Comparison of ENCODE assay signal across 34 cellular contexts in the genomic region with DNA sequence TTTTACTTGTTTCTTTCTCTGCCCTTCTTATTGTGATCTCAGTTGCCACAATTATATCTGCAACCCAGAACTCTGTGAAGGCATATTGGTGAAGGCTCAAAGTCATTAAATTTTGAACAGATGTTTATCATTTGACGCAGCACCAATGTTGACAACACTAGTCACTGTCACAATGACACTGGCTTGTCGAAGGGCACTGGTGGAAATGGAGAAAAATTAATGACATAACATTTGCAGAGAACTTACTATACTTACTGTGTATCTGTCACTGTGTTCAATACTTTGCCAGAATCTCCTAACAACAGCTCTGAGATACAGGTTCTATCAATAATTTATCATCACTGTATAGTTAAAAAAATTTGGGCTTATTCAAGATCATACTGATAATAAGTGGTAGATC.
A peak's percentile ranks its signal among the peaks of the same experiment; 100 is the strongest.
DNase-seq lines count a peak whose midpoint lies in the region; ATAC-seq, FAIRE-seq and TF ChIP-seq lines count a peak whose summit lies in the region.
"Had no signal": no experiment of that assay in that cellular context is flagged by ENCODE, and none has a peak within 500 bp of the region (broad histone marks: within the 10 kb centered on the region; RNA-seq: fewer than 3 reads in every experiment).

No MANE protein-coding gene starts in this region.

- H3K4me1 ChIP-seq in K562 (replicated peaks in 1 of 2; ENCODE audit: control insufficient read depth in 2 of 2, insufficient read depth in 2 of 2, low read length in 2 of 2) = peaks cover 0 to 7% of the 10 kb centered on the region in 2 experiments; a peak in 2 of 5 replicates
- H3K4me1 ChIP-seq in H1 (replicated peaks in 1 of 4; ENCODE audit: control insufficient read depth in 3 of 4, insufficient read depth in 4 of 4, low read length in 3 of 4) = no peaks in the 10 kb centered on the region
- no peaks in the 10 kb centered on the region for H3K4me1 ChIP-seq in osteoblast (ENCODE audit: insufficient read depth, low read length)
- H3K4me1 ChIP-seq: A549; BE2C; BLaER1; BLaER1 treated with 17β-estradiol and CSF1 and Interleukin-3, amounts not matched to agents 10 nM and 100 nM had no signal

- BruUV-seq in K562 (replicated peaks; lab: Mats Ljungman, UMichigan) = no TSS peak

- H3K27me3 ChIP-seq in K562 (ENCODE audit: control insufficient read depth in 2 of 2, insufficient read depth in 2 of 2, low read length in 2 of 2) = no peaks in the 10 kb centered on the region
- H3K27me3 ChIP-seq in H1 (replicated peaks in 1 of 4; ENCODE audit: control insufficient read depth in 3 of 4, extremely low read depth in 1 of 4, insufficient read depth in 3 of 4, low read length in 3 of 4) = no peaks in the 10 kb centered on the region
- no peaks in the 10 kb centered on the region for H3K27me3 ChIP-seq in osteoblast (ENCODE audit: insufficient read depth, low read length)
- H3K27me3 ChIP-seq: BE2C; BLaER1; BLaER1 treated with 17β-estradiol and CSF1 and Interleukin-3, amounts not matched to agents 10 nM and 100 nM had no signal

- ATAC-seq in K562 (peak; percentile 51), HG02571 (IDR thresholded peaks at IDR 0.05; ENCODE audit: unreplicated experiment) (no peak)
- ATAC-seq: A549; CD8-positive, alpha-beta T cell had no signal

- H3K9me3 ChIP-seq in K562 (replicated peaks; ENCODE audit: control insufficient read depth, insufficient read depth, low read depth, low read length) (no peaks in the 10 kb centered on the region), H1 (ENCODE audit: insufficient read depth in 2 of 2, low read depth in 1 of 2, low read length in 1 of 2) (peaks cover 0 to 3% of the 10 kb centered on the region in 2 experiments; a peak in 1 of 4 replicates), osteoblast (ENCODE audit: low read depth, low read length) (peaks cover 2% of the 10 kb centered on the region)
- H3K9me3 ChIP-seq: A549, BE2C, BLaER1, Caco-2 had no signal

- no peak overlapping the region for H4K5ac ChIP-seq in H1 (ENCODE audit: insufficient read length, low read depth, low read length)

- no peak overlapping the region for H3K56ac ChIP-seq in H1 (replicated peaks; ENCODE audit: insufficient read length, low read depth, low read length)

- POLR2A ChIA-PET in K562 (lab: Yijun Ruan, JAX) = no interaction called here
- POLR2A ChIA-PET in H1 (lab: Charles Lee; ENCODE audit: partially characterized antibody) = no interaction called here

- FAIRE-seq in K562 (lab: Jason Lieb, UNC) (no peak), H1 (lab: Jason Lieb, UNC) (no peak)
- FAIRE-seq: A549, D721Med had no signal

- no peaks in the 10 kb centered on the region; the same call in 1 of the 3 replicates for H3K36me3 ChIP-seq in K562 (ENCODE audit: control insufficient read depth, insufficient read depth, low read length)
- no peaks in the 10 kb centered on the region for H3K36me3 ChIP-seq in H1 (ENCODE audit: control insufficient read depth in 2 of 4, insufficient read depth in 4 of 4, low read length in 3 of 4)
- H3K36me3 ChIP-seq in osteoblast (ENCODE audit: insufficient read depth, low read length) = no peaks in the 10 kb centered on the region
- H3K36me3 ChIP-seq: BE2C; BLaER1; BLaER1 treated with 17β-estradiol and CSF1 and Interleukin-3, amounts not matched to agents 10 nM and 100 nM had no signal

- H3K27ac ChIP-seq in K562 (ENCODE audit: extremely low read depth, low read depth, low read length) (no peak overlapping the region; the same call in 2 of the 3 replicates), H1 (ENCODE audit: low read depth, low read length) (no peak overlapping the region), osteoblast (ENCODE audit: low read depth, low read length) (no peak overlapping the region)
- H3K27ac ChIP-seq: 22Rv1; A549; BLaER1; BLaER1 treated with 17β-estradiol and CSF1 and Interleukin-3, amounts not matched to agents 10 nM and 100 nM; C4-2B had no signal

- H3K79me1 ChIP-seq in H1 (ENCODE audit: low read depth, low read length) = no peaks in the 10 kb centered on the region

- DNase-seq in NCI-H2227 treated with DMSO at 0.1 percent for 48 hours (lab: John Stamatoyannopoulos, UW) (peak; percentile 41), NCI-H2227 (lab: John Stamatoyannopoulos, UW; ENCODE audit: unreplicated experiment) (no peak), K562 (ENCODE audit: extremely low read depth in 1 of 4, low spot score in 3 of 4) (peak in 1 of 4 experiments; percentile 23), H1 (ENCODE audit: low read depth in 1 of 2, low spot score in 2 of 2) (no peak), osteoblast (ENCODE audit: insufficient read length, low spot score, missing footprints) (peak; percentile 11), AG20443 (ENCODE audit: low spot score) (no peak), NCI-H1048 (lab: John Stamatoyannopoulos, UW) (no peak)
- DNase-seq: 8988T; ACHN; AML-193; BE2C; C1 segment of cervical spinal cord; Caco-2; Calu3; CD4-positive, alpha-beta memory T cell; CD4-positive, alpha-beta T cell; CD4-positive, CD25-positive, alpha-beta regulatory T cell; CD8-positive, alpha-beta memory T cell; CD8-positive, alpha-beta T cell; COR-L47; DMS 273 treated with DMSO at 0.1 percent for 48 hours; DMS153; DMS53; DMS79; DMS79 treated with DMSO at 0.1 percent for 48 hours; DND-41; EL had no signal

- H3K23me2 ChIP-seq in H1 (ENCODE audit: low read depth, low read length) = no peaks in the 10 kb centered on the region

- no peak overlapping the region for H2BK12ac ChIP-seq in H1 (ENCODE audit: low read depth, low read length)

- no peak overlapping the region for H2BK15ac ChIP-seq in H1 (ENCODE audit: low read length)

- no peak overlapping the region for H3K18ac ChIP-seq in H1 (ENCODE audit: extremely low read depth, low read length)

- WGBS in K562 (ENCODE audit: insufficient coverage, low coverage, missing lambda C conversion rate) = 0% methylated on average over 2 of the region's 2 CpGs
- 88% methylated on average over 2 of the region's 2 CpGs; no CpG with 5 or more reads in 1 of the 2 experiments for WGBS in H1 (ENCODE audit: extremely low coverage in 1 of 2, insufficient coverage in 1 of 2, insufficient read length in 1 of 2, insufficient replicate concordance in 2 of 2, low coverage in 1 of 2, low lambda C conversion rate in 2 of 2, missing lambda C conversion rate in 1 of 2), 2 experiments

- in situ Hi-C loops in K562 (cut with MboI) = no loop called here

- no peak for TF ChIP-seq RAD21 in K562 (CRISPR knock-in tag; conservative IDR thresholded peaks at IDR 0.05 in 1 of 2, IDR thresholded peaks at IDR 0.05 in 1 of 2)
- no peak for TF ChIP-seq RAD21 in H1 (IDR thresholded peaks at IDR 0.05 in 1 of 2, conservative IDR thresholded peaks at IDR 0.05 in 1 of 2; ENCODE audit: low read depth in 2 of 2, low read length in 2 of 2)

- TF ChIP-seq POLR2A in K562 (conservative IDR thresholded peaks at IDR 0.05) (no peak), H1 (IDR thresholded peaks at IDR 0.05; ENCODE audit: control extremely low read depth in 1 of 2, low read depth in 2 of 2, low read length in 2 of 2) (no peak)

- TF ChIP-seq EP300 in K562 (IDR thresholded peaks at IDR 0.05; ENCODE audit: low read length) = no peak
- no peak for TF ChIP-seq EP300 in H1 (IDR thresholded peaks at IDR 0.05; ENCODE audit: borderline replicate concordance in 1 of 2, low read depth in 2 of 2, low read length in 2 of 2)

- no peak overlapping the region for H3K23ac ChIP-seq in H1 (ENCODE audit: insufficient read length)

- peak overlapping the region in 1 of 2 experiments; percentile 80; a peak in 2 of 4 replicates for H3K9ac ChIP-seq in K562 (ENCODE audit: insufficient read depth in 1 of 2, low read depth in 2 of 2, low read length in 2 of 2)
- no peak overlapping the region for H3K9ac ChIP-seq in H1 (replicated peaks in 1 of 4; ENCODE audit: extremely low read depth in 1 of 4, low read depth in 3 of 4, low read length in 3 of 4)
- H3K9ac ChIP-seq: BLaER1; BLaER1 treated with 17β-estradiol and CSF1 and Interleukin-3, amounts not matched to agents 10 nM and 100 nM had no signal

- TF ChIP-seq CTCF in K562 (IDR thresholded peaks at IDR 0.05 in 2 of 3, conservative IDR thresholded peaks at IDR 0.05 in 1 of 3; ENCODE audit: insufficient read depth in 2 of 3, low read depth in 1 of 3, low read length in 3 of 3) (no peak), H1 (IDR thresholded peaks at IDR 0.05; ENCODE audit: control extremely low read depth in 1 of 3, insufficient read depth in 1 of 3, low read depth in 1 of 3, low read length in 3 of 3) (no peak), osteoblast (IDR thresholded peaks at IDR 0.05; ENCODE audit: extremely low read depth, low read depth, low read length) (no peak)

- intact Hi-C loops in K562 (cut with micrococcal nuclease) = no loop called here

- H3K4me3 ChIP-seq in K562 (peak overlapping the region; percentile 23; the same call in 1 of the 2 replicates), H1 (ENCODE audit: extremely low read depth in 1 of 4, insufficient read depth in 2 of 4, low read depth in 3 of 4, low read length in 4 of 4) (no peak overlapping the region), osteoblast (ENCODE audit: insufficient read depth, low read length) (no peak overlapping the region)
- H3K4me3 ChIP-seq: A549; BLaER1; BLaER1 treated with 17β-estradiol and CSF1 and Interleukin-3, amounts not matched to agents 10 nM and 100 nM had no signal

- H3K4ac ChIP-seq in H1 (replicated peaks; ENCODE audit: insufficient read length, low read depth, low read length) = no peak overlapping the region

- CTCF ChIA-PET in K562 (lab: Yijun Ruan, JAX; ENCODE audit: low intra/inter-chr PET ratio) = no interaction called here
- CTCF ChIA-PET in H1 (lab: Charles Lee; ENCODE audit: partially characterized antibody) = no interaction called here

- no peak overlapping the region for H2BK20ac ChIP-seq in H1 (ENCODE audit: low read length)

- H2AFZ ChIP-seq in K562 (ENCODE audit: low read depth, low read length) = peak overlapping the region; percentile 36; the same call in 1 of the 2 replicates
- no peak overlapping the region for H2AFZ ChIP-seq in H1 (ENCODE audit: low read length)
- H2AFZ ChIP-seq in osteoblast (ENCODE audit: low read length) = no peak overlapping the region

- H2AK5ac ChIP-seq in H1 (ENCODE audit: low read depth, low read length) = no peak overlapping the region

- no peak overlapping the region for H2BK5ac ChIP-seq in H1 (ENCODE audit: low read depth, low read length)

- no peak overlapping the region for H4K8ac ChIP-seq in H1 (ENCODE audit: extremely low read depth, insufficient read depth, low read length)

- H4K20me1 ChIP-seq in K562 (replicated peaks; ENCODE audit: control insufficient read depth, insufficient read depth, low read length) = no peaks in the 10 kb centered on the region
- H4K20me1 ChIP-seq in H1 (replicated peaks in 1 of 2; ENCODE audit: control insufficient read depth in 1 of 2, insufficient read depth in 2 of 2, low read length in 2 of 2) = no peaks in the 10 kb centered on the region
- H4K20me1 ChIP-seq in osteoblast (ENCODE audit: insufficient read depth, low read length) = no peaks in the 10 kb centered on the region
- H4K20me1 ChIP-seq: BLaER1; BLaER1 treated with 17β-estradiol and CSF1 and Interleukin-3, amounts not matched to agents 10 nM and 100 nM had no signal

- H3K4me2 ChIP-seq in K562 (ENCODE audit: insufficient read depth, low read length) (peak overlapping the region; percentile 77), H1 (ENCODE audit: insufficient read depth in 1 of 2, low read depth in 2 of 2, low read length in 2 of 2) (no peak overlapping the region), osteoblast (ENCODE audit: insufficient read depth, low read length) (no peak overlapping the region)
- H3K4me2 ChIP-seq: A549; BLaER1; BLaER1 treated with 17β-estradiol and CSF1 and Interleukin-3, amounts not matched to agents 10 nM and 100 nM had no signal

- peak overlapping the region; percentile 22 for H2BK120ac ChIP-seq in H1 (replicated peaks; ENCODE audit: low read depth, low read length)

- H3K79me2 ChIP-seq in K562 (ENCODE audit: control insufficient read depth, insufficient read depth, low read length) (peaks cover 69% of the 10 kb centered on the region), H1 (ENCODE audit: control insufficient read depth in 1 of 2, insufficient read depth in 2 of 2, low read length in 2 of 2) (no peaks in the 10 kb centered on the region), osteoblast (ENCODE audit: insufficient read depth, low read length) (no peaks in the 10 kb centered on the region)

- no peaks in the 10 kb centered on the region for H3K9me1 ChIP-seq in K562 (ENCODE audit: control insufficient read depth, insufficient read depth, low read length)

- no peak overlapping the region for H3K14ac ChIP-seq in H1 (ENCODE audit: insufficient read length)

- no peak overlapping the region for H4K91ac ChIP-seq in H1 (replicated peaks; ENCODE audit: insufficient read length, low read length)

Comparison
In these comparisons a context has a peak if more than half of its experiments do, and no peak if none do; other contexts are left out.
1. DNase-seq: peak in NCI-H2227 treated with DMSO at 0.1 percent for 48 hours (single experiment) and osteoblast (single experiment); none in NCI-H2227 (single experiment), H1 (0 of 2), AG20443 (single experiment) and NCI-H1048 (single experiment).